ENCODE assay signal across 17 cellular contexts in genomic region chr5:139416651-139417050, GRCh38. TPM values are rescaled to one million over a fixed set of nuclear protein-coding genes. Genes with fewer than 3 reads are reported as not detected.
DNase-seq lines count a peak whose midpoint lies in the region; ATAC-seq, FAIRE-seq and TF ChIP-seq lines count a peak whose summit lies in the region.
"Had no signal": no experiment of that assay in that cellular context is flagged by ENCODE, and none has a peak within 500 bp of the region (broad histone marks: within the 10 kb centered on the region; RNA-seq: fewer than 3 reads in every experiment).

No MANE protein-coding gene starts in this region.

- intact Hi-C loops in mucosa of descending colon (cut with DNase I, micrococcal nuclease) = no loop called here

- H3K4me1 Mint-ChIP-seq in activated naive CD8-positive, alpha-beta T cell treated with anti-CD3 and anti-CD28 coated beads, Interleukin-2, amount 50 U/mL, for 24 hours = peaks cover 58% of the 10 kb centered on the region
- H3K4me1 Mint-ChIP-seq: central memory CD8-positive, alpha-beta T cell had no signal

- DNase-seq in GM12891 (ENCODE audit: insufficient read length, low spot score) = no peak
- no peak for DNase-seq in activated naive CD8-positive, alpha-beta T cell treated with anti-CD3 and anti-CD28 coated beads, Interleukin-2, amount 50 U/mL, for 24 hours
- DNase-seq in mucosa of descending colon = peak; percentile 63 to 75 (median 64)
- DNase-seq in GDM1 (lab: John Stamatoyannopoulos, UW) = no peak
- DNase-seq in central memory CD4-positive, alpha-beta T cell = no peak
- DNase-seq: H7; PC-9; stimulated activated CD4-positive, alpha-beta T cell treated with anti-CD3 and anti-CD28 coated beads, Interleukin-2, amount 100 ng/mL, for 48 hours; stimulated activated naive CD4-positive, alpha-beta T cell; T-helper 9 cell had no signal

- ATAC-seq in activated naive CD8-positive, alpha-beta T cell treated with anti-CD3 and anti-CD28 coated beads, Interleukin-2, amount 50 U/mL, for 24 hours = no peak
- ATAC-seq in mucosa of descending colon = peak; percentile 80
- no peak for ATAC-seq in GM21723 (IDR thresholded peaks at IDR 0.05; ENCODE audit: unreplicated experiment)

- H3K27me3 Mint-ChIP-seq in activated naive CD8-positive, alpha-beta T cell treated with anti-CD3 and anti-CD28 coated beads, Interleukin-2, amount 50 U/mL, for 24 hours = no peaks in the 10 kb centered on the region
- H3K27me3 Mint-ChIP-seq: central memory CD8-positive, alpha-beta T cell had no signal

- no peak for TF ChIP-seq CTCF in mucosa of descending colon (IDR thresholded peaks at IDR 0.05)

- no peak overlapping the region for H3K4me3 Mint-ChIP-seq in activated naive CD8-positive, alpha-beta T cell treated with anti-CD3 and anti-CD28 coated beads, Interleukin-2, amount 50 U/mL, for 24 hours
- H3K4me3 Mint-ChIP-seq: central memory CD8-positive, alpha-beta T cell had no signal

- H4K20me1 ChIP-seq in BLaER1 = no peaks in the 10 kb centered on the region

- peak; percentile 56 for FAIRE-seq in GM12891 (lab: Jason Lieb, UNC)

- H3K4me3 ChIP-seq in BLaER1 = 0 out of 2 replicates have a peak overlapping the region, but pooled peaks have one; percentile 4
- no peak overlapping the region for H3K4me3 ChIP-seq in mucosa of descending colon
- H3K4me3 ChIP-seq: PC-9 had no signal

- H3K36me3 ChIP-seq in BLaER1 (peaks cover 25% of the 10 kb centered on the region; the same call in 1 of the 2 replicates), mucosa of descending colon (ENCODE audit: low read depth) (no peaks in the 10 kb centered on the region)

- H3K9me3 Mint-ChIP-seq in activated naive CD8-positive, alpha-beta T cell treated with anti-CD3 and anti-CD28 coated beads, Interleukin-2, amount 50 U/mL, for 24 hours = no peaks in the 10 kb centered on the region
- H3K9me3 Mint-ChIP-seq: central memory CD8-positive, alpha-beta T cell had no signal

- H3K27ac Mint-ChIP-seq in activated naive CD8-positive, alpha-beta T cell treated with anti-CD3 and anti-CD28 coated beads, Interleukin-2, amount 50 U/mL, for 24 hours = peak overlapping the region; percentile 93

- H3K27ac ChIP-seq in BLaER1 = peak overlapping the region; percentile 81
- H3K27ac ChIP-seq: HL-60, PC-9 had no signal

- peak overlapping the region; percentile 83 for H3K4me2 ChIP-seq in BLaER1
- H3K4me2 ChIP-seq: PC-9 had no signal

- H3K36me3 Mint-ChIP-seq in activated naive CD8-positive, alpha-beta T cell treated with anti-CD3 and anti-CD28 coated beads, Interleukin-2, amount 50 U/mL, for 24 hours (ENCODE audit: low read depth) = peaks cover 34% of the 10 kb centered on the region

- peak overlapping the region; percentile 55; the same call in 1 of the 2 replicates for H3K9ac ChIP-seq in BLaER1

- H3K4me1 ChIP-seq in BLaER1 (peaks cover 82% of the 10 kb centered on the region), mucosa of descending colon (ENCODE audit: low read depth) (peaks cover 32% of the 10 kb centered on the region)

- H3K27me3 ChIP-seq in BLaER1 = no peaks in the 10 kb centered on the region

- TF ChIP-seq POLR2A in GM12891 (IDR thresholded peaks at IDR 0.05; ENCODE audit: low read depth, low read length) = no peak

- H3K9me3 ChIP-seq in BLaER1 = no peaks in the 10 kb centered on the region
- no peaks in the 10 kb centered on the region for H3K9me3 ChIP-seq in mucosa of descending colon

TF ChIP-seq in GM12891, 5 proteins besides CTCF, POLR2A, EP300 and RAD21:
- TF ChIP-seq POU2F2 (IDR thresholded peaks at IDR 0.05; ENCODE audit: low read depth, low read length) (no peak), SPI1 (IDR thresholded peaks at IDR 0.05; ENCODE audit: low read depth, low read length) (no peak), POLR2AphosphoS5 (IDR thresholded peaks at IDR 0.05; ENCODE audit: low read depth, low read length) (no peak), PAX5 (IDR thresholded peaks at IDR 0.05; ENCODE audit: insufficient read depth, low read length, severe bottlenecking) (no peak), TAF1 (IDR thresholded peaks at IDR 0.05; ENCODE audit: low read depth, low read length) (no peak)
TF ChIP-seq in GM12891: peak in this region for 0.

RNA-seq across cellular contexts. Expression of gene SPATA24, which starts 12.8 kb away (rescaled TPM):
- polyA plus RNA-seq in GM12891 (2012; ENCODE audit: low read depth, missing spikeins) = 9.1 TPM
- 1 to 10 TPM; 3.0 to 4.5 (median 3.4) TPM for total RNA-seq in mucosa of descending colon

RNA-seq across cellular contexts. Expression of gene PROB1, which starts 21.7 kb away (rescaled TPM):
- polyA plus RNA-seq in GM12891 (2012; ENCODE audit: low read depth, missing spikeins) = 3.5 TPM
- total RNA-seq in mucosa of descending colon = under 1 TPM; 0.58 to 0.98 (median 0.94) TPM

RNA-seq across cellular contexts. Expression of gene DNAJC18, which starts 22.7 kb away (rescaled TPM):
- 9.3 TPM for polyA plus RNA-seq in GM12891 (2012; ENCODE audit: low read depth, missing spikeins)
- 10 to 100 TPM in 1 of 3 donors, 1 to 10 TPM in 2; 4.2 to 10.3 (median 5.1) TPM for total RNA-seq in mucosa of descending colon

RNA-seq across cellular contexts. Expression of gene MZB1, which starts 26.9 kb away (rescaled TPM):
- 156 TPM for polyA plus RNA-seq in GM12891 (2012; ENCODE audit: low read depth, missing spikeins)
- total RNA-seq in mucosa of descending colon = 10 to 100 TPM in 2 of 3 donors, 1 to 10 TPM in 1; 5.6 to 23.7 (median 10.2) TPM
- total RNA-seq: H7, MCF 10A had no signal

RNA-seq across cellular contexts. Expression of gene SLC23A1, which starts 33.6 kb away (rescaled TPM):
- 1.3 TPM for polyA plus RNA-seq in GM12891 (2012; ENCODE audit: low read depth, missing spikeins)
- total RNA-seq in mucosa of descending colon = 1 to 10 TPM; 2.5 to 9.0 (median 5.1) TPM
- total RNA-seq: H7, MCF 10A, mesenteric fat pad, posterior vena cava had no signal

Comparison
In these comparisons a context has a peak if more than half of its experiments do, and no peak if none do; other contexts are left out.
1. DNase-seq: peak in mucosa of descending colon (3 of 3); none in GM12891 (single experiment), activated naive CD8-positive, alpha-beta T cell treated with anti-CD3 and anti-CD28 coated beads, Interleukin-2, amount 50 U/mL, for 24 hours (single experiment), GDM1 (single experiment) and central memory CD4-positive, alpha-beta T cell (single experiment).